In genomic region chrX:114903618-114904017, GRCh38 we compare ENCODE assay signal across 27 cellular contexts.
"Had no signal": no experiment of that assay in that cellular context is flagged by ENCODE, and none has a peak within 500 bp of the region (broad histone marks: within the 10 kb centered on the region; RNA-seq: fewer than 3 reads in every experiment).

No MANE protein-coding gene starts in this region.

- H3K27me3 Mint-ChIP-seq: naive thymus-derived CD8-positive, alpha-beta T cell; stimulated activated naive CD8-positive, alpha-beta T cell treated with anti-CD3 and anti-CD28 coated beads, Interleukin-15, Interleukin-2, amounts not matched to agents 100 ng/mL and 50 ng/mL, for 24 hours had no signal

- H3K4me3 ChIP-seq: left ventricle myocardium inferior, lung, pancreas, prostate gland, skin epidermis, spleen, suprapubic skin, thoracic aorta, tibial artery, upper lobe of right lung had no signal

- H3K4me1 ChIP-seq: left ventricle myocardium inferior, pancreas, prostate gland, spleen, suprapubic skin, tibial artery, upper lobe of right lung had no signal

- H3K27me3 ChIP-seq: suprapubic skin, tibial artery, upper lobe of right lung had no signal

- H3K36me3 ChIP-seq: left ventricle myocardium inferior, pancreas, prostate gland, spleen, suprapubic skin, thoracic aorta, tibial artery, upper lobe of right lung had no signal

- H3K27ac ChIP-seq: left ventricle myocardium inferior, pancreas, prostate gland, skin epidermis, spleen, suprapubic skin, thoracic aorta, tibial artery, upper lobe of right lung had no signal

- FAIRE-seq: islet of Langerhans, urothelium cell line had no signal

- H3K4me1 Mint-ChIP-seq: immature natural killer cell; naive thymus-derived CD8-positive, alpha-beta T cell; nephron; neural crest cell; stimulated activated effector memory CD8-positive, alpha-beta T cell treated with anti-CD3 and anti-CD28 coated beads, Interleukin-12 subunit alpha, Interleukin-12 subunit beta, amount 100 ng/mL, for 72 hours had no signal

- H3K36me3 Mint-ChIP-seq: immature natural killer cell; naive thymus-derived CD8-positive, alpha-beta T cell; stimulated activated effector memory CD8-positive, alpha-beta T cell treated with anti-CD3 and anti-CD28 coated beads, Interleukin-12 subunit alpha, Interleukin-12 subunit beta, amount 100 ng/mL, for 72 hours had no signal

- H3K4me3 Mint-ChIP-seq: immature natural killer cell; naive thymus-derived CD8-positive, alpha-beta T cell; nephron; neural crest cell; stimulated activated effector memory CD8-positive, alpha-beta T cell treated with anti-CD3 and anti-CD28 coated beads, Interleukin-12 subunit alpha, Interleukin-12 subunit beta, amount 100 ng/mL, for 72 hours; stimulated activated naive CD8-positive, alpha-beta T cell treated with anti-CD3 and anti-CD28 coated beads, Interleukin-15, Interleukin-2, amounts not matched to agents 100 ng/mL and 50 ng/mL, for 24 hours had no signal

- DNase-seq: hypothalamus; immature natural killer cell; left ventricle myocardium inferior; mesenchymal stem cell; naive thymus-derived CD8-positive, alpha-beta T cell; nucleus accumbens; pancreas; posterior cingulate gyrus; retina; right cardiac atrium; spleen; stimulated activated CD4-positive, alpha-beta T cell treated with anti-CD3 and anti-CD28 coated beads, Interleukin-4, amount 100 ng/mL, for 24 hours; stimulated activated naive CD4-positive, alpha-beta T cell; tibial artery; trophoblast cell; upper lobe of right lung had no signal

- H3K9me3 ChIP-seq: left ventricle myocardium inferior, pancreas, prostate gland, suprapubic skin, thoracic aorta, upper lobe of right lung had no signal

- H3K27ac Mint-ChIP-seq: immature natural killer cell; naive thymus-derived CD8-positive, alpha-beta T cell; nephron; stimulated activated effector memory CD8-positive, alpha-beta T cell treated with anti-CD3 and anti-CD28 coated beads, Interleukin-12 subunit alpha, Interleukin-12 subunit beta, amount 100 ng/mL, for 72 hours; stimulated activated naive CD8-positive, alpha-beta T cell treated with anti-CD3 and anti-CD28 coated beads, Interleukin-15, Interleukin-2, amounts not matched to agents 100 ng/mL and 50 ng/mL, for 24 hours had no signal
